ENCODE assay signal across 13 cellular contexts in genomic region chr2:75277111-75277510, GRCh38.
A peak's percentile ranks its signal among the peaks of the same experiment; 100 is the strongest.
DNase-seq lines count a peak whose midpoint lies in the region; TF ChIP-seq lines count a peak whose summit lies in the region.
"Had no signal": no experiment of that assay in that cellular context is flagged by ENCODE, and none has a peak within 500 bp of the region (broad histone marks: within the 10 kb centered on the region; RNA-seq: fewer than 3 reads in every experiment).

No MANE protein-coding gene starts in this region.

- no peaks in the 10 kb centered on the region for H3K9me3 ChIP-seq in WERI-Rb-1 (ENCODE audit: severe bottlenecking)
- H3K9me3 ChIP-seq: suprapubic skin had no signal

- no peak overlapping the region for H3K4me3 ChIP-seq in WERI-Rb-1 (ENCODE audit: low read depth, low read length)
- H3K4me3 ChIP-seq: lung, suprapubic skin had no signal

- peaks cover 63% of the 10 kb centered on the region for H3K27me3 ChIP-seq in WERI-Rb-1 (ENCODE audit: insufficient read depth, low read depth, severe bottlenecking)
- H3K27me3 ChIP-seq: suprapubic skin had no signal

- no peaks in the 10 kb centered on the region for H3K36me3 ChIP-seq in WERI-Rb-1
- H3K36me3 ChIP-seq: suprapubic skin had no signal

- TF ChIP-seq CTCF in WERI-Rb-1 (IDR thresholded peaks at IDR 0.05; ENCODE audit: low read depth, low read length) = no peak

- DNase-seq in ELR (ENCODE audit: low read depth) = peak; percentile 81
- DNase-seq in RKO (ENCODE audit: low spot score) = peak; percentile 86
- DNase-seq in epithelial cell of prostate (ENCODE audit: low read depth, low spot score) = peak; percentile 3
- DNase-seq in renal cortical epithelial cell (ENCODE audit: low read depth) = peak; percentile 62
- no peak for DNase-seq in WERI-Rb-1
- DNase-seq in D341Med (ENCODE audit: low spot score) = no peak
- no peak for DNase-seq in UCSD-AML1 (lab: John Stamatoyannopoulos, UW; ENCODE audit: unreplicated experiment)
- no peak for DNase-seq in NCI-H748 treated with DMSO at 0.1 percent for 48 hours (lab: John Stamatoyannopoulos, UW)
- DNase-seq: activated CD4-positive, alpha-beta memory T cell treated with anti-CD3 and anti-CD28 coated beads for 36 hours; NCI-H1436 treated with DMSO at 0.1 percent for 48 hours; NCI-H446 had no signal

- H3K27ac ChIP-seq in epithelial cell of prostate (peak overlapping the region; percentile 52), WERI-Rb-1 (no peak overlapping the region)
- H3K27ac ChIP-seq: suprapubic skin had no signal

Comparison
In these comparisons a context has a peak if more than half of its experiments do, and no peak if none do; other contexts are left out.
1. DNase-seq: peak in ELR (single experiment), RKO (single experiment), epithelial cell of prostate (single experiment) and renal cortical epithelial cell (single experiment); none in WERI-Rb-1 (single experiment), D341Med (single experiment), UCSD-AML1 (single experiment) and NCI-H748 treated with DMSO at 0.1 percent for 48 hours (single experiment).